In genomic region chr15:75123395-75123794, GRCh38 we compare ENCODE assay signal across 14 cellular contexts.
DNase-seq lines count a peak whose midpoint lies in the region; TF ChIP-seq lines count a peak whose summit lies in the region.
"Had no signal": no experiment of that assay in that cellular context is flagged by ENCODE, and none has a peak within 500 bp of the region (broad histone marks: within the 10 kb centered on the region; RNA-seq: fewer than 3 reads in every experiment).

No MANE protein-coding gene starts in this region.

- 0 out of 2 replicates have a peak, but pooled peaks cover under 1% of the 10 kb centered on the region for H3K9me3 ChIP-seq in SJCRH30 (replicated peaks)
- H3K9me3 ChIP-seq in vagina: no peaks in the 10 kb centered on the region
- no peaks in the 10 kb centered on the region for H3K9me3 ChIP-seq in esophagus squamous epithelium
- H3K9me3 ChIP-seq: testis had no signal

- no peak for TF ChIP-seq CTCF in vagina (IDR thresholded peaks at IDR 0.05)
- TF ChIP-seq CTCF in esophagus squamous epithelium (IDR thresholded peaks at IDR 0.05): no peak

- TF ChIP-seq POLR2A in vagina (IDR thresholded peaks at IDR 0.05): no peak
- TF ChIP-seq POLR2A in esophagus squamous epithelium (IDR thresholded peaks at IDR 0.05): no peak

- intact Hi-C loops in vagina (cut with DNase I) (no loop called here), esophagus squamous epithelium (cut with DNase I) (no loop called here)

- no peak overlapping the region for H3K4me3 ChIP-seq in SJCRH30
- H3K4me3 ChIP-seq in vagina: no peak overlapping the region
- H3K4me3 ChIP-seq in esophagus squamous epithelium: no peak overlapping the region
- H3K4me3 ChIP-seq: testis had no signal

- DNase-seq in NOMO-1 treated with DMSO at 0.1 percent for 48 hours (lab: John Stamatoyannopoulos, UW; ENCODE audit: unreplicated experiment) (peak; percentile 11), NOMO-1 (lab: John Stamatoyannopoulos, UW; ENCODE audit: unreplicated experiment in 2 of 2) (no peak), SJCRH30 (peak; percentile 28 to 56), fibroblast of gingiva (ENCODE audit: low read depth) (peak; percentile 83), vagina (ENCODE audit: extremely low spot score in 2 of 2) (no peak), esophagus squamous epithelium (lab: John Stamatoyannopoulos, UW) (no peak), amygdala (lab: John Stamatoyannopoulos, UW) (no peak)
- DNase-seq in activated CD8-positive, alpha-beta memory T cell treated with anti-CD3 and anti-CD28 coated beads for 24 hours: no peak
- DNase-seq: central memory CD4-positive, alpha-beta T cell; naive B cell; NCI-H1417; NCI-H524 treated with DMSO at 0.1 percent for 48 hours; SHP77; testis had no signal

- no peaks in the 10 kb centered on the region for H3K36me3 ChIP-seq in SJCRH30
- H3K36me3 ChIP-seq in vagina: no peaks in the 10 kb centered on the region
- H3K36me3 ChIP-seq in esophagus squamous epithelium: no peaks in the 10 kb centered on the region

- H3K27me3 ChIP-seq in SJCRH30: no peaks in the 10 kb centered on the region
- no peaks in the 10 kb centered on the region for H3K27me3 ChIP-seq in vagina
- no peaks in the 10 kb centered on the region for H3K27me3 ChIP-seq in esophagus squamous epithelium
- H3K27me3 ChIP-seq: testis had no signal

- peak overlapping the region; percentile 0; the same call in 1 of the 2 replicates for H3K27ac ChIP-seq in SJCRH30
- peak overlapping the region; percentile 44 for H3K27ac ChIP-seq in vagina
- H3K27ac ChIP-seq in esophagus squamous epithelium: no peak overlapping the region

- H3K4me1 ChIP-seq in SJCRH30: peaks cover 37% of the 10 kb centered on the region
- H3K4me1 ChIP-seq in vagina: peaks cover 6% of the 10 kb centered on the region
- peaks cover 0 to 12% (median 0%) of the 10 kb centered on the region in 3 donors for H3K4me1 ChIP-seq in esophagus squamous epithelium

- WGBS in esophagus squamous epithelium, 2 donors: 65 to 71% methylated on average over 5 of the region's 5 CpGs

Comparison
In these comparisons a context has a peak if more than half of its experiments do, and no peak if none do; other contexts are left out.
1. DNase-seq: peak in NOMO-1 treated with DMSO at 0.1 percent for 48 hours (single experiment), SJCRH30 (2 of 2) and fibroblast of gingiva (single experiment); none in NOMO-1 (0 of 2), vagina (0 of 2), esophagus squamous epithelium (single experiment), activated CD8-positive, alpha-beta memory T cell treated with anti-CD3 and anti-CD28 coated beads for 24 hours (single experiment) and amygdala (0 of 56).
2. H3K27ac ChIP-seq: peak in SJCRH30 (single experiment) and vagina (single experiment); none in esophagus squamous epithelium (0 of 4).